Comparison of ENCODE assay signal across 14 cellular contexts in the genomic region with DNA sequence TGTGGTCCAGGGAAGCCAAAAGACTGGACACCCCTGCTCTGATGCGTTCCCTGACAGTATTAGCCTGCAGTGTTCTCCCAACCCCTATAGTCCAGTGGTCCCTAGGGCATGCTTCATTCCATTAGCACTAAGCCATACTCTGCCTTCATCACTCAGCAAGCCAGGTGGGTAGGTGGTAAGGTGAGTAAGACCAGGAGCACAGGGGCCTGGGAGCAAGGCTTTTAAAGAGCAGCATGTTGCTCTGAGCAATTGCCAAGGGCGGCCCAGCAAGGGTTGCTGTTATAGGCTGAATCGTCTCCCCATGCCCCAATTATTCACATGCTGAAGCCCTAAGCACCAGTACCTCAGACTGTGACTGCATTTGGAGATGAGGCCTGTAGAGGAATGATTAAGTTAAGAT. TPM values are rescaled to one million over a fixed set of nuclear protein-coding genes. Genes with fewer than 3 reads are reported as not detected.
A peak's percentile ranks its signal among the peaks of the same experiment; 100 is the strongest.
DNase-seq lines count a peak whose midpoint lies in the region; ATAC-seq, FAIRE-seq and TF ChIP-seq lines count a peak whose summit lies in the region.
"Had no signal": no experiment of that assay in that cellular context is flagged by ENCODE, and none has a peak within 500 bp of the region (broad histone marks: within the 10 kb centered on the region; RNA-seq: fewer than 3 reads in every experiment).

No MANE protein-coding gene starts in this region.

- TF ChIP-seq POLR2A in GM12891 (IDR thresholded peaks at IDR 0.05; ENCODE audit: low read depth, low read length), result no peak

- no peak overlapping the region for H3K4me3 Mint-ChIP-seq in effector memory CD8-positive, alpha-beta T cell
- H3K4me3 Mint-ChIP-seq: CD14-positive monocyte had no signal

- H3K27ac Mint-ChIP-seq in effector memory CD8-positive, alpha-beta T cell, result peak overlapping the region; percentile 31 to 92

- H3K36me3 Mint-ChIP-seq in effector memory CD8-positive, alpha-beta T cell (ENCODE audit: insufficient read depth), result peaks cover 90% of the 10 kb centered on the region

- peak; percentile 33 for FAIRE-seq in GM12891 (lab: Jason Lieb, UNC)
- FAIRE-seq in urothelium cell line (lab: Jason Lieb, UNC), result no peak
- FAIRE-seq: GM18507, H54 had no signal

- no peak for ATAC-seq in effector memory CD8-positive, alpha-beta T cell (replicated peaks)
- ATAC-seq: HCT116 had no signal

- no peaks in the 10 kb centered on the region for H3K27me3 Mint-ChIP-seq in effector memory CD8-positive, alpha-beta T cell

- H3K9me3 Mint-ChIP-seq in effector memory CD8-positive, alpha-beta T cell, result no peaks in the 10 kb centered on the region

- DNase-seq in activated T-cell treated with anti-CD3 and anti-CD28 coated beads, Interleukin-2, amount 50 U/mL, for 48 hours, result peak; percentile 7 to 12
- no peak for DNase-seq in activated T-cell treated with anti-CD3 and anti-CD28 coated beads for 4 hours
- no peak for DNase-seq in GM12891 (ENCODE audit: insufficient read length, low spot score)
- DNase-seq in effector memory CD8-positive, alpha-beta T cell, result no peak
- no peak for DNase-seq in NCI-H1092 (lab: John Stamatoyannopoulos, UW)
- no peak for DNase-seq in stimulated activated CD4-positive, alpha-beta T cell treated with anti-CD3 and anti-CD28 coated beads, Interleukin-2, amount 100 ng/mL, for 48 hours
- DNase-seq in urothelium cell line (ENCODE audit: low spot score), result no peak
- DNase-seq: DMS53, GM23248 had no signal

- peaks cover 72 to 73% of the 10 kb centered on the region in 2 donors for H3K4me1 Mint-ChIP-seq in effector memory CD8-positive, alpha-beta T cell (ENCODE audit: low read depth in 2 of 2)
- H3K4me1 Mint-ChIP-seq: CD14-positive monocyte had no signal

TF ChIP-seq in GM12891, 5 proteins besides CTCF, POLR2A, EP300 and RAD21:
- TF ChIP-seq POLR2AphosphoS5 (IDR thresholded peaks at IDR 0.05; ENCODE audit: low read depth, low read length) (no peak), TAF1 (IDR thresholded peaks at IDR 0.05; ENCODE audit: low read depth, low read length) (no peak), PAX5 (IDR thresholded peaks at IDR 0.05; ENCODE audit: insufficient read depth, low read length, severe bottlenecking) (no peak), POU2F2 (IDR thresholded peaks at IDR 0.05; ENCODE audit: low read depth, low read length) (no peak), SPI1 (IDR thresholded peaks at IDR 0.05; ENCODE audit: low read depth, low read length) (no peak)
TF ChIP-seq in GM12891: peak in this region for 0.

RNA-seq across cellular contexts. Expression of a gene that starts 11.0 kb away (rescaled TPM):
- polyA plus RNA-seq in GM12891 (2012; ENCODE audit: low read depth, missing spikeins), result 0.26 TPM
- polyA plus RNA-seq: BJ, GM23248 had no signal

RNA-seq across cellular contexts. Expression of a gene that starts 41.3 kb away (rescaled TPM):
- 4.2 TPM for polyA plus RNA-seq in GM12891 (2012; ENCODE audit: low read depth, missing spikeins)

Comparison
In these comparisons a context has a peak if more than half of its experiments do, and no peak if none do; other contexts are left out.
1. DNase-seq: peak in activated T-cell treated with anti-CD3 and anti-CD28 coated beads, Interleukin-2, amount 50 U/mL, for 48 hours (2 of 2); none in activated T-cell treated with anti-CD3 and anti-CD28 coated beads for 4 hours (single experiment), GM12891 (single experiment), effector memory CD8-positive, alpha-beta T cell (0 of 3), NCI-H1092 (single experiment), stimulated activated CD4-positive, alpha-beta T cell treated with anti-CD3 and anti-CD28 coated beads, Interleukin-2, amount 100 ng/mL, for 48 hours (0 of 2) and urothelium cell line (single experiment).